In genomic region chr17:81860756-81861568, GRCh38 we compare ENCODE assay signal across 9 cellular contexts. TPM values are rescaled to one million over a fixed set of nuclear protein-coding genes. Genes with fewer than 3 reads are reported as not detected.
DNase-seq lines count a peak whose midpoint lies in the region; ATAC-seq and TF ChIP-seq lines count a peak whose summit lies in the region.
"Had no signal": no experiment of that assay in that cellular context is flagged by ENCODE, and none has a peak within 500 bp of the region (broad histone marks: within the 10 kb centered on the region; RNA-seq: fewer than 3 reads in every experiment).

No MANE protein-coding gene starts in this region.

- peak overlapping the region; percentile 95 to 98 (median 97) for H3K27ac ChIP-seq in spleen

- peaks cover 0 to 55% (median 19%) of the 10 kb centered on the region in 6 donors for H3K36me3 ChIP-seq in spleen

- 0 to 1% (median 0%) methylated on average over 59 to 74 of the region's 74 CpGs for WGBS in spleen, 5 donors

- peak; percentile 75 to 82 (median 75) for TF ChIP-seq POLR2A in spleen (IDR thresholded peaks at IDR 0.05)

- H3K4me3 Mint-ChIP-seq in central memory CD8-positive, alpha-beta T cell: peak overlapping the region; percentile 87

- H3K9me3 ChIP-seq in spleen: no peaks in the 10 kb centered on the region

- DNase-seq in AG10803 (ENCODE audit: low read depth): peak; percentile 100
- peak; percentile 100 for DNase-seq in NCI-H345 treated with DMSO at 0.1 percent for 48 hours (lab: John Stamatoyannopoulos, UW; ENCODE audit: unreplicated experiment)
- peak; percentile 99 for DNase-seq in activated CD4-positive, CD25-positive, alpha-beta regulatory T cell treated with anti-CD3 and anti-CD28 coated beads, Interleukin-2, amount 50 U/mL, for 16 hours (ENCODE audit: low read depth, low spot score)
- DNase-seq in central memory CD8-positive, alpha-beta T cell (ENCODE audit: low spot score in 2 of 2): peak; percentile 99
- DNase-seq in iris pigment epithelial cell (ENCODE audit: low read depth): peak; percentile 100
- DNase-seq in spleen: peak; percentile 99

- ATAC-seq in GM19035 (IDR thresholded peaks at IDR 0.05; ENCODE audit: unreplicated experiment) (peak; percentile 81), HG03342 (IDR thresholded peaks at IDR 0.05; ENCODE audit: unreplicated experiment) (peak; percentile 73)
- ATAC-seq in central memory CD8-positive, alpha-beta T cell (replicated peaks; ENCODE audit: extremely low read depth, poor library complexity, severe bottlenecking): peak; percentile 89

- TF ChIP-seq CTCF in AG10803 (conservative IDR thresholded peaks at IDR 0.05; ENCODE audit: low read length): no peak
- peak in 4 of 11 experiments; percentile 18 to 60 (median 36) for TF ChIP-seq CTCF in spleen (IDR thresholded peaks at IDR 0.05 in 8 of 11, conservative IDR thresholded peaks at IDR 0.05 in 3 of 11)

- intact Hi-C loops in spleen (cut with DNase I; ENCODE audit: low total_unique reads): no loop called here

- H3K9me3 Mint-ChIP-seq in central memory CD8-positive, alpha-beta T cell: no peaks in the 10 kb centered on the region

- peak overlapping the region; percentile 93 for H3K27ac Mint-ChIP-seq in central memory CD8-positive, alpha-beta T cell (ENCODE audit: low read depth)

- no peaks in the 10 kb centered on the region for H3K27me3 Mint-ChIP-seq in central memory CD8-positive, alpha-beta T cell

- no peaks in the 10 kb centered on the region for H3K27me3 ChIP-seq in spleen (replicated peaks in 1 of 7)

- peaks cover 44% of the 10 kb centered on the region for H3K36me3 Mint-ChIP-seq in central memory CD8-positive, alpha-beta T cell (ENCODE audit: insufficient read depth)

- peaks cover 23% of the 10 kb centered on the region for H3K4me1 Mint-ChIP-seq in central memory CD8-positive, alpha-beta T cell

- H3K4me3 ChIP-seq in AG10803 (ENCODE audit: low read length): peak overlapping the region; percentile 86
- H3K4me3 ChIP-seq in spleen: peak overlapping the region; percentile 63 to 93 (median 84)

- H3K4me1 ChIP-seq in spleen: peaks cover 31 to 90% (median 72%) of the 10 kb centered on the region in 6 donors

RNA-seq across cellular contexts. Expression of gene P4HB, which starts 0.6 kb away (rescaled TPM):
- total RNA-seq in spleen: 1,000 to 10,000 TPM in 3 of 7 donors, 100 to 1,000 TPM in 4; 561 to 1,208 (median 823) TPM
- polyA plus RNA-seq in spleen: 100 to 1,000 TPM; 161 to 366 (median 188) TPM

RNA-seq across cellular contexts. Expression of gene ARHGDIA, which starts 10.2 kb away (rescaled TPM):
- total RNA-seq in spleen: 100 to 1,000 TPM; 155 to 392 (median 293) TPM
- polyA plus RNA-seq in spleen: 100 to 1,000 TPM; 131 to 261 (median 137) TPM

RNA-seq across cellular contexts. Expression of gene PPP1R27, which starts 26.1 kb away (rescaled TPM):
- not detected for total RNA-seq in spleen
- under 1 TPM in 2 of 3 donors, not detected in 1; 0.09 to 0.39 TPM for polyA plus RNA-seq in spleen
- total RNA-seq: activated CD8-positive, alpha-beta memory T cell treated with anti-CD3 and anti-CD28 coated beads for 36 hours had no signal

RNA-seq across cellular contexts. Expression of gene MCRIP1, which starts 27.9 kb away (rescaled TPM):
- total RNA-seq in spleen: 10 to 100 TPM; 47.5 to 71.3 (median 52.6) TPM
- 100 to 1,000 TPM in 2 of 3 donors, 10 to 100 TPM in 1; 75.9 to 182 (median 111) TPM for polyA plus RNA-seq in spleen

RNA-seq across cellular contexts. Expression of gene ALYREF, which starts 30.4 kb away (rescaled TPM):
- 10 to 100 TPM; 31.5 to 70.0 (median 50.7) TPM for total RNA-seq in spleen
- polyA plus RNA-seq in spleen: 10 to 100 TPM; 23.6 to 56.6 (median 45.7) TPM

Comparison
In these comparisons a context has a peak if more than half of its experiments do, and no peak if none do; other contexts are left out.
1. Peak in every context shown above with its lines: DNase-seq, ATAC-seq, H3K4me3 ChIP-seq and H3K27ac ChIP-seq.